Comparison of ENCODE assay signal across 1 cellular context in genomic region chr5:86305050-86305449, GRCh38.
TF ChIP-seq lines count a peak whose summit lies in the region.

No MANE protein-coding gene starts in this region.

TF ChIP-seq in K562, 482 proteins besides CTCF, POLR2A, EP300 and RAD21 (continued from another document):
- TF ChIP-seq, protein P1, sequence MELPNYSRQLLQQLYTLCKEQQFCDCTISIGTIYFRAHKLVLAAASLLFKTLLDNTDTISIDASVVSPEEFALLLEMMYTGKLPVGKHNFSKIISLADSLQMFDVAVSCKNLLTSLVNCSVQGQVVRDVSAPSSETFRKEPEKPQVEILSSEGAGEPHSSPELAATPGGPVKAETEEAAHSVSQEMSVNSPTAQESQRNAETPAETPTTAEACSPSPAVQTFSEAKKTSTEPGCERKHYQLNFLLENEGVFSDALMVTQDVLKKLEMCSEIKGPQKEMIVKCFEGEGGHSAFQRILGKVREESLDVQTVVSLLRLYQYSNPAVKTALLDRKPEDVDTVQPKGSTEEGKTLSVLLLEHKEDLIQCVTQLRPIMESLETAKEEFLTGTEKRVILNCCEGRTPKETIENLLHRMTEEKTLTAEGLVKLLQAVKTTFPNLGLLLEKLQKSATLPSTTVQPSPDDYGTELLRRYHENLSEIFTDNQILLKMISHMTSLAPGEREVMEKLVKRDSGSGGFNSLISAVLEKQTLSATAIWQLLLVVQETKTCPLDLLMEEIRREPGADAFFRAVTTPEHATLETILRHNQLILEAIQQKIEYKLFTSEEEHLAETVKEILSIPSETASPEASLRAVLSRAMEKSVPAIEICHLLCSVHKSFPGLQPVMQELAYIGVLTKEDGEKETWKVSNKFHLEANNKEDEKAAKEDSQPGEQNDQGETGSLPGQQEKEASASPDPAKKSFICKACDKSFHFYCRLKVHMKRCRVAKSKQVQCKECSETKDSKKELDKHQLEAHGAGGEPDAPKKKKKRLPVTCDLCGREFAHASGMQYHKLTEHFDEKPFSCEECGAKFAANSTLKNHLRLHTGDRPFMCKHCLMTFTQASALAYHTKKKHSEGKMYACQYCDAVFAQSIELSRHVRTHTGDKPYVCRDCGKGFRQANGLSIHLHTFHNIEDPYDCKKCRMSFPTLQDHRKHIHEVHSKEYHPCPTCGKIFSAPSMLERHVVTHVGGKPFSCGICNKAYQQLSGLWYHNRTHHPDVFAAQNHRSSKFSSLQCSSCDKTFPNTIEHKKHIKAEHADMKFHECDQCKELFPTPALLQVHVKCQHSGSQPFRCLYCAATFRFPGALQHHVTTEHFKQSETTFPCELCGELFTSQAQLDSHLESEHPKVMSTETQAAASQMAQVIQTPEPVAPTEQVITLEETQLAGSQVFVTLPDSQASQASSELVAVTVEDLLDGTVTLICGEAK (IDR thresholded peaks at IDR 0.05): peak; percentile 83
- TF ChIP-seq, protein P1 (CRISPR knock-in tag; IDR thresholded peaks at IDR 0.05): peak; percentile 63; the same call in 1 of the 2 replicates
